ENCODE assay signal across 7 cellular contexts in the genomic region with DNA sequence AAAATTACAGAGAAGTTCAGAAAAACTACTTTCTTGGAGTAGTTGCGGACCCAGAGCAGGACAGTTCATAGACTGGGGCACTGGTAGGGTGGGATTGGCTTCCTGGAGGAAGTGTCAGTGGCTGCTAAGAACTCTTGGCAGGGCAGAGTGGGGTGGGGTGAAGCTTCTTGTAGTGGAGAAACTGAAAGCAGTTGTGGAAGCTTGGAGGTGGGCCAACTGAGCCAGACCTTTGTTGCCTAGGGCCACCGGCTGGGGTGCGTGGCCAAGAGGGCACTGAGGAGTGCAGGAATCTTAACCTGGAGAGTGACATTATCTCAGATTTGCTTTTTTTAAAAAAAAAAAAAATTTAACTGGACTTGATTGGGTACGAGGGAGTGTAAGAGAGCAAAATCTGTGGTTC. TPM values are rescaled to one million over a fixed set of nuclear protein-coding genes. Genes with fewer than 3 reads are reported as not detected.
DNase-seq lines count a peak whose midpoint lies in the region; ATAC-seq and TF ChIP-seq lines count a peak whose summit lies in the region.

No MANE protein-coding gene starts in this region.

- CTCF ChIA-PET in activated CD4-positive, alpha-beta T cell treated with anti-CD3 and anti-CD28 coated beads, Interleukin-2, amount 10 ng/mL, durations not matched to agents 7 days and 5 days (lab: Charles Lee): interaction anchor here (0.6 to 1.5 kb wide), 5 partner anchors 10 to 155 kb away, joined by 3 to 6 read pairs (median 4); no protein-coding TSS in a partner anchor

- H3K27me3 ChIP-seq in effector memory CD4-positive, alpha-beta T cell (replicated peaks; ENCODE audit: control insufficient read depth, insufficient read depth, low read length, poor library complexity, severe bottlenecking): no peaks in the 10 kb centered on the region

- peak overlapping the region; percentile 77 for H3K27ac ChIP-seq in effector memory CD4-positive, alpha-beta T cell (ENCODE audit: insufficient read depth, low read length, poor library complexity, severe bottlenecking)

- H3K27ac Mint-ChIP-seq in activated CD4-positive, alpha-beta T cell treated with anti-CD3 and anti-CD28 coated beads, Interleukin-2, amount 10 ng/mL, durations not matched to agents 7 days and 5 days: peak overlapping the region; percentile 98
- H3K27ac Mint-ChIP-seq in neural crest cell (ENCODE audit: unreplicated experiment): peak overlapping the region; percentile 59

- H3K9me3 Mint-ChIP-seq in activated CD4-positive, alpha-beta T cell treated with anti-CD3 and anti-CD28 coated beads, Interleukin-2, amount 10 ng/mL, durations not matched to agents 7 days and 5 days: no peaks in the 10 kb centered on the region
- no peaks in the 10 kb centered on the region for H3K9me3 Mint-ChIP-seq in neural crest cell

- no peak for TF ChIP-seq CTCF in neural crest cell (conservative IDR thresholded peaks at IDR 0.05)

- H3K27me3 Mint-ChIP-seq in activated CD4-positive, alpha-beta T cell treated with anti-CD3 and anti-CD28 coated beads, Interleukin-2, amount 10 ng/mL, durations not matched to agents 7 days and 5 days: no peaks in the 10 kb centered on the region
- no peaks in the 10 kb centered on the region for H3K27me3 Mint-ChIP-seq in neural crest cell (ENCODE audit: low read depth)

- peaks cover 67% of the 10 kb centered on the region for H3K4me1 Mint-ChIP-seq in activated CD4-positive, alpha-beta T cell treated with anti-CD3 and anti-CD28 coated beads, Interleukin-2, amount 10 ng/mL, durations not matched to agents 7 days and 5 days
- peaks cover 26% of the 10 kb centered on the region for H3K4me1 Mint-ChIP-seq in neural crest cell

- POLR2A ChIA-PET in activated CD4-positive, alpha-beta T cell treated with anti-CD3 and anti-CD28 coated beads, Interleukin-2, amount 10 ng/mL, durations not matched to agents 7 days and 5 days (lab: Charles Lee): interaction anchor here (0.6 kb wide), 1 partner anchor 81 kb away, joined by 4 read pairs; no protein-coding TSS in a partner anchor

- H3K36me3 ChIP-seq in effector memory CD4-positive, alpha-beta T cell (ENCODE audit: control insufficient read depth, insufficient read depth, low read length): no peaks in the 10 kb centered on the region

- no peaks in the 10 kb centered on the region for H3K9me3 ChIP-seq in effector memory CD4-positive, alpha-beta T cell (ENCODE audit: control insufficient read depth, low read length)

- peak overlapping the region; percentile 33 for H3K4me3 ChIP-seq in effector memory CD4-positive, alpha-beta T cell (ENCODE audit: insufficient read depth, low read depth, low read length, poor library complexity, severe bottlenecking)

- peaks cover 42% of the 10 kb centered on the region for H3K4me1 ChIP-seq in effector memory CD4-positive, alpha-beta T cell (ENCODE audit: control insufficient read depth, insufficient read depth, low read length, poor library complexity, severe bottlenecking)

- peak; percentile 72 for DNase-seq in activated CD4-positive, alpha-beta T cell treated with anti-CD3 and anti-CD28 coated beads, Interleukin-2, amount 10 ng/mL, durations not matched to agents 7 days and 5 days
- peak; percentile 11 to 52 (median 22) for DNase-seq in effector memory CD4-positive, alpha-beta T cell
- DNase-seq in neural crest cell (ENCODE audit: low read depth, low spot score) (no peak), ureter (ENCODE audit: low spot score) (peak; percentile 83), NCI-H128 (lab: John Stamatoyannopoulos, UW; ENCODE audit: unreplicated experiment) (no peak)

- H3K4me3 Mint-ChIP-seq in activated CD4-positive, alpha-beta T cell treated with anti-CD3 and anti-CD28 coated beads, Interleukin-2, amount 10 ng/mL, durations not matched to agents 7 days and 5 days: peak overlapping the region; percentile 96
- no peak overlapping the region for H3K4me3 Mint-ChIP-seq in neural crest cell

- ATAC-seq in GM19035 (IDR thresholded peaks at IDR 0.05; ENCODE audit: unreplicated experiment) (peak; percentile 18), HG03432 (IDR thresholded peaks at IDR 0.05; ENCODE audit: unreplicated experiment) (peak; percentile 30)

- H3K36me3 Mint-ChIP-seq in activated CD4-positive, alpha-beta T cell treated with anti-CD3 and anti-CD28 coated beads, Interleukin-2, amount 10 ng/mL, durations not matched to agents 7 days and 5 days (ENCODE audit: low read depth): peaks cover 26% of the 10 kb centered on the region
- H3K36me3 Mint-ChIP-seq in neural crest cell (ENCODE audit: low read depth): no peaks in the 10 kb centered on the region

RNA-seq across cellular contexts. Expression of a gene that starts 3.2 kb away (rescaled TPM):
- total RNA-seq in activated CD4-positive, alpha-beta T cell treated with anti-CD3 and anti-CD28 coated beads, Interleukin-2, amount 10 ng/mL, durations not matched to agents 7 days and 5 days: 10 to 100 TPM; 84.5 to 91.3 TPM
- total RNA-seq in neural crest cell: 12.2 and 13.3 TPM in 2 replicates
- 40.2 TPM for total RNA-seq in ureter

RNA-seq across cellular contexts. Expression of a gene that starts 31.3 kb away (rescaled TPM):
- not detected for total RNA-seq in activated CD4-positive, alpha-beta T cell treated with anti-CD3 and anti-CD28 coated beads, Interleukin-2, amount 10 ng/mL, durations not matched to agents 7 days and 5 days
- total RNA-seq in neural crest cell (not detected in 2 replicates), ureter (not detected)

Comparison
In these comparisons a context has a peak if more than half of its experiments do, and no peak if none do; other contexts are left out.
1. DNase-seq: peak in activated CD4-positive, alpha-beta T cell treated with anti-CD3 and anti-CD28 coated beads, Interleukin-2, amount 10 ng/mL, durations not matched to agents 7 days and 5 days (single experiment), effector memory CD4-positive, alpha-beta T cell (3 of 3) and ureter (single experiment); none in neural crest cell (single experiment) and NCI-H128 (single experiment).